ENCODE assay signal across 1 cellular context in genomic region chr2:19504400-19505198, GRCh38.
TF ChIP-seq lines count a peak whose summit lies in the region.

No MANE protein-coding gene starts in this region.

TF ChIP-seq in HepG2, 621 proteins besides CTCF, POLR2A, EP300 and RAD21 (continued from another document and continues in another):
- no peak for TF ChIP-seq ATF3 (CRISPR knock-in tag; IDR thresholded peaks at IDR 0.05)
- no peak for TF ChIP-seq TAF15 (IDR thresholded peaks at IDR 0.05; ENCODE audit: low read depth, low read length, poor library complexity, severe bottlenecking)
- TF ChIP-seq GFI1 (CRISPR knock-in tag; IDR thresholded peaks at IDR 0.05; ENCODE audit: borderline replicate concordance) = peak; percentile 95
- TF ChIP-seq ZMYM3 (CRISPR knock-in tag; IDR thresholded peaks at IDR 0.05) = peak; percentile 21; the same call in 1 of the 2 replicates
- TF ChIP-seq ZBTB34 (CRISPR knock-in tag; IDR thresholded peaks at IDR 0.05) = no peak
- TF ChIP-seq ZNF574 (CRISPR knock-in tag; IDR thresholded peaks at IDR 0.05) = peak; percentile 47; the same call in 1 of the 2 replicates
- 0 out of 2 replicates have a peak, but pooled peaks have one; percentile 51 for TF ChIP-seq NR2C2 (CRISPR knock-in tag; IDR thresholded peaks at IDR 0.05; ENCODE audit: borderline replicate concordance)
- no peak for TF ChIP-seq GABPA (IDR thresholded peaks at IDR 0.05; ENCODE audit: low read depth, low read length)
- no peak for TF ChIP-seq GABPA (CRISPR knock-in tag; IDR thresholded peaks at IDR 0.05; ENCODE audit: low read depth)
- peak; percentile 60; the same call in 1 of the 2 replicates for TF ChIP-seq HMG20A (CRISPR knock-in tag; IDR thresholded peaks at IDR 0.05; ENCODE audit: borderline replicate concordance)
- no peak; the same call in 1 of the 2 replicates for TF ChIP-seq ZNF639 (CRISPR knock-in tag; conservative IDR thresholded peaks at IDR 0.05)
- TF ChIP-seq ZNF878 (CRISPR knock-in tag; IDR thresholded peaks at IDR 0.05) = peak; percentile 35; the same call in 1 of the 2 replicates
- TF ChIP-seq ZNF879 (CRISPR knock-in tag; IDR thresholded peaks at IDR 0.05) = no peak
- no peak for TF ChIP-seq GTF2F1 (IDR thresholded peaks at IDR 0.05; ENCODE audit: low read length)
- no peak for TF ChIP-seq PREB (CRISPR knock-in tag; IDR thresholded peaks at IDR 0.05)
- no peak for TF ChIP-seq ZNF710 (CRISPR knock-in tag; IDR thresholded peaks at IDR 0.05; ENCODE audit: borderline replicate concordance)
- peak; percentile 81; the same call in 1 of the 2 replicates for TF ChIP-seq AHDC1 (CRISPR knock-in tag; IDR thresholded peaks at IDR 0.05; ENCODE audit: borderline replicate concordance)
- TF ChIP-seq REPIN1 (CRISPR knock-in tag; IDR thresholded peaks at IDR 0.05; ENCODE audit: borderline replicate concordance, low read depth) = no peak
- no peak; the same call in 1 of the 2 replicates for TF ChIP-seq TFDP1 (CRISPR knock-in tag; IDR thresholded peaks at IDR 0.05; ENCODE audit: borderline replicate concordance)
- peak; percentile 91 for TF ChIP-seq SMAD3 (CRISPR knock-in tag; IDR thresholded peaks at IDR 0.05)
- no peak for TF ChIP-seq ZNF646 (CRISPR knock-in tag; IDR thresholded peaks at IDR 0.05)
- TF ChIP-seq ZNF790 (CRISPR knock-in tag; IDR thresholded peaks at IDR 0.05; ENCODE audit: borderline replicate concordance) = no peak
- no peak for TF ChIP-seq TCF12 (IDR thresholded peaks at IDR 0.05)
- no peak for TF ChIP-seq TCF12 (CRISPR knock-in tag; IDR thresholded peaks at IDR 0.05)
- TF ChIP-seq ZNF441 (CRISPR knock-in tag; IDR thresholded peaks at IDR 0.05; ENCODE audit: borderline replicate concordance) = peak; percentile 95
- peak; percentile 64 for TF ChIP-seq ELF3 (CRISPR knock-in tag; IDR thresholded peaks at IDR 0.05)
